In genomic region chrX:135325036-135325818, GRCh38 we compare ENCODE assay signal across 5 cellular contexts. TPM values are rescaled to one million over a fixed set of nuclear protein-coding genes. Genes with fewer than 3 reads are reported as not detected.
"Had no signal": no experiment of that assay in that cellular context is flagged by ENCODE, and none has a peak within 500 bp of the region (broad histone marks: within the 10 kb centered on the region; RNA-seq: fewer than 3 reads in every experiment).

No MANE protein-coding gene starts in this region.

RNA-seq across cellular contexts. Expression of gene ETDC, which starts 15.9 kb away (rescaled TPM):
- total RNA-seq: HT-29, HT1080, IMR-90, K562 had no signal
- polyA plus RNA-seq: IgD-negative memory B cell, IMR-90, K562 had no signal
